Comparison of ENCODE assay signal across 19 cellular contexts in genomic region chr5:131684595-131684994, GRCh38.
"Had no signal": no experiment of that assay in that cellular context is flagged by ENCODE, and none has a peak within 500 bp of the region (broad histone marks: within the 10 kb centered on the region; RNA-seq: fewer than 3 reads in every experiment).

No MANE protein-coding gene starts in this region.

- H3K9me3 ChIP-seq: esophagus squamous epithelium, thyroid gland had no signal

- H3K27ac ChIP-seq: esophagus squamous epithelium, thyroid gland had no signal

- DNase-seq: activated B cell treated with CpG ODN at 0.5 μM for 24 hours; activated CD4-positive, alpha-beta memory T cell treated with anti-CD3 and anti-CD28 coated beads for 36 hours; activated CD4-positive, alpha-beta T cell treated with anti-CD3 and anti-CD28 coated beads for 4 hours; activated gamma-delta T cell treated with Interleukin-2 at 50 U/mL for 16 hours; activated T-cell treated with anti-CD3 and anti-CD28 coated beads for 4 hours; amniotic stem cell; dermis blood vessel endothelial cell; effector memory CD8-positive, alpha-beta T cell; esophagus squamous epithelium; hypothalamus; islet precursor cell; left colon; stimulated activated CD4-positive, alpha-beta T cell treated with anti-CD3 and anti-CD28 coated beads, Interleukin-1b, Interleukin-23, amount 100 ng/mL, for 48 hours; stimulated activated CD8-positive, alpha-beta memory T cell treated with anti-CD3 and anti-CD28 coated beads, Interleukin-4, amount 100 ng/mL, for 48 hours; stimulated activated naive CD4-positive, alpha-beta T cell; T-helper 2 cell; thyroid gland had no signal

- H3K4me3 ChIP-seq: esophagus squamous epithelium, lung, thyroid gland had no signal

- ATAC-seq: effector memory CD8-positive, alpha-beta T cell; left colon; natural killer cell treated with Interleukin-12 subunit alpha and Interleukin-12 subunit beta and Interleukin-15 and Interleukin-18, amount 100 ng/mL, for 72 hours had no signal

- H3K4me1 ChIP-seq: thyroid gland had no signal

- H3K27me3 ChIP-seq: esophagus squamous epithelium, thyroid gland had no signal
